In genomic region chr4:48173055-48173991, GRCh38 we compare ENCODE assay signal across 8 cellular contexts. TPM values are rescaled to one million over a fixed set of nuclear protein-coding genes. Genes with fewer than 3 reads are reported as not detected.
DNase-seq lines count a peak whose midpoint lies in the region; ATAC-seq and TF ChIP-seq lines count a peak whose summit lies in the region.

No MANE protein-coding gene starts in this region.

- H3K4me1 ChIP-seq in tibial artery = peaks cover 0 to 6% (median 2%) of the 10 kb centered on the region in 4 donors

- peak overlapping the region; percentile 29 to 40 for H3K27ac ChIP-seq in tibial artery

- TF ChIP-seq CTCF in fibroblast of mammary gland (conservative IDR thresholded peaks at IDR 0.05; ENCODE audit: control insufficient read depth, insufficient read depth, low read depth, low read length) (no peak), tibial artery (IDR thresholded peaks at IDR 0.05) (no peak)

- H3K4me3 ChIP-seq in fibroblast of mammary gland (ENCODE audit: control insufficient read depth, low read depth, low read length) (no peak overlapping the region), tibial artery (no peak overlapping the region)

- peaks cover 0 to 6% (median 0%) of the 10 kb centered on the region in 3 donors for H3K36me3 ChIP-seq in tibial artery

- H3K9me3 ChIP-seq in tibial artery = no peaks in the 10 kb centered on the region

- intact Hi-C loops in tibial artery (cut with DNase I; ENCODE audit: low total_unique reads) = no loop called here

- peak; percentile 66 for DNase-seq in NCI-H446 treated with DMSO at 0.1 percent for 48 hours (lab: John Stamatoyannopoulos, UW)
- DNase-seq in fibroblast of mammary gland (ENCODE audit: low read depth) = peak; percentile 72
- no peak for DNase-seq in tibial artery
- DNase-seq in cortex of kidney (lab: John Stamatoyannopoulos, UW) = no peak
- DNase-seq in ureter (ENCODE audit: low spot score) = no peak
- DNase-seq in NCI-H526 (lab: John Stamatoyannopoulos, UW) = no peak

- peak; percentile 62 for ATAC-seq in GM18505 (IDR thresholded peaks at IDR 0.05; ENCODE audit: unreplicated experiment)
- ATAC-seq in HG02571 (IDR thresholded peaks at IDR 0.05; ENCODE audit: unreplicated experiment) = peak; percentile 53

- no peak for TF ChIP-seq POLR2A in GM18505 (IDR thresholded peaks at IDR 0.05; ENCODE audit: borderline replicate concordance, extremely low read depth, insufficient read depth, insufficient read length)

- no peaks in the 10 kb centered on the region for H3K27me3 ChIP-seq in tibial artery

RNA-seq across cellular contexts. Expression of gene TXK, which starts 39.3 kb away (rescaled TPM):
- 7.8 TPM for total RNA-seq in ureter

Comparison
In these comparisons a context has a peak if more than half of its experiments do, and no peak if none do; other contexts are left out.
1. DNase-seq: peak in NCI-H446 treated with DMSO at 0.1 percent for 48 hours (single experiment) and fibroblast of mammary gland (single experiment); none in tibial artery (0 of 2), cortex of kidney (single experiment), ureter (single experiment) and NCI-H526 (0 of 2).